Comparison of ENCODE assay signal across 12 cellular contexts in the genomic region with DNA sequence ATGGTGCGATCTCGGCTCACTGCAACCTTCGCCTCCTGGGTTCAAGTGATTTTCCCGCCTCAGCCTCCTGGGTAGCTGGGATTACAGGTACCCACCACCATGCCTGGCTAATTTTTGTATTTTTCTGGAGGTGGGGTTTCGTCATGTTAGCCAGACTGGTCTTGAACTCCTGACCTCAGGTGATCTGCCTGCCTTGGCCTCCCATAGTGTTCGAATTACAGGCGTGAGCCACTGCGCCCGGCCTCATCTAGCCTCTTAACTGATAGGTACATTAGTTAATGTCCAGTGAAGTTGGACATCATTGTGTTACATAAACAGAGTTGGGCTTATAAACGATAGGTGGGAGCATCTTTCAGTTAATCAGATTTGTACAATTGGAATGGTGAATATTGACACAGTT. TPM values are rescaled to one million over a fixed set of nuclear protein-coding genes. Genes with fewer than 3 reads are reported as not detected.
DNase-seq lines count a peak whose midpoint lies in the region; ATAC-seq and TF ChIP-seq lines count a peak whose summit lies in the region.
"Not testable (repeated sequence)": the region's sequence is repeated elsewhere in the genome, so short reads cannot be mapped to it uniquely, and the experiment has no call there.
"Had no signal": no experiment of that assay in that cellular context is flagged by ENCODE, and none has a peak within 500 bp of the region (broad histone marks: within the 10 kb centered on the region; RNA-seq: fewer than 3 reads in every experiment).

No MANE protein-coding gene starts in this region.

- not testable (repeated sequence) for H3K9me3 Mint-ChIP-seq in progenitor cell of endocrine pancreas (ENCODE audit: low read depth)

- H3K9me3 ChIP-seq in right lobe of liver, result not testable (repeated sequence)

- TF ChIP-seq POLR2A in right lobe of liver (IDR thresholded peaks at IDR 0.05), result not testable (repeated sequence)

- H3K4me3 Mint-ChIP-seq in progenitor cell of endocrine pancreas (ENCODE audit: low read depth), result not testable (repeated sequence)

- not testable (repeated sequence) for TF ChIP-seq CTCF in VCaP (conservative IDR thresholded peaks at IDR 0.05); right lobe of liver (IDR thresholded peaks at IDR 0.05); progenitor cell of endocrine pancreas (IDR thresholded peaks at IDR 0.05; ENCODE audit: unreplicated experiment)

- H3K4me1 ChIP-seq in right lobe of liver, result peaks cover 0 to 57% (median 20%) of the 10 kb centered on the region in 4 donors

- not testable (repeated sequence) for H3K36me3 ChIP-seq in right lobe of liver

- H3K27ac ChIP-seq in VCaP, result peak overlapping the region; percentile 13; the same call in 1 of the 2 replicates
- H3K27ac ChIP-seq in right lobe of liver, result peak overlapping the region in 2 of 3 donors; percentile 22 to 79

- not testable (repeated sequence) for H3K27me3 Mint-ChIP-seq in progenitor cell of endocrine pancreas

- peak overlapping the region in 1 of 3 donors; percentile 8 for H3K4me3 ChIP-seq in right lobe of liver

- intact Hi-C loops in right lobe of liver (cut with DNase I), result not testable (repeated sequence)

- DNase-seq in right lobe of liver; progenitor cell of endocrine pancreas (ENCODE audit: low spot score, unreplicated experiment): not testable (repeated sequence)

- H3K36me3 Mint-ChIP-seq in progenitor cell of endocrine pancreas (ENCODE audit: insufficient read depth), result not testable (repeated sequence)

- H3K27me3 ChIP-seq in right lobe of liver, result not testable (repeated sequence)

- ATAC-seq in right lobe of liver, result not testable (repeated sequence)

- H3K27ac Mint-ChIP-seq in progenitor cell of endocrine pancreas, result peak overlapping the region; percentile 71

- WGBS in right lobe of liver (ENCODE audit: insufficient coverage, low coverage, low lambda C conversion rate, missing lambda C conversion rate), result 43% methylated on average over 10 of the region's 10 CpGs

- H3K4me1 Mint-ChIP-seq in progenitor cell of endocrine pancreas (ENCODE audit: low read depth), result peaks cover 43% of the 10 kb centered on the region

RNA-seq across cellular contexts. Expression of a gene that starts 4.4 kb away (rescaled TPM):
- total RNA-seq in right lobe of liver (100 to 1,000 TPM; 101 to 261 (median 171) TPM), progenitor cell of endocrine pancreas (29.5 and 29.9 TPM in 2 replicates)
- total RNA-seq: A172; A673; B cell; Calu3; CD4-positive, alpha-beta memory T cell; CD4-positive, alpha-beta T cell; CD4-positive, CD25-positive, alpha-beta regulatory T cell; CD8-positive, alpha-beta memory T cell; CD8-positive, alpha-beta T cell had no signal
